Comparison of ENCODE assay signal across 17 cellular contexts in the genomic region with DNA sequence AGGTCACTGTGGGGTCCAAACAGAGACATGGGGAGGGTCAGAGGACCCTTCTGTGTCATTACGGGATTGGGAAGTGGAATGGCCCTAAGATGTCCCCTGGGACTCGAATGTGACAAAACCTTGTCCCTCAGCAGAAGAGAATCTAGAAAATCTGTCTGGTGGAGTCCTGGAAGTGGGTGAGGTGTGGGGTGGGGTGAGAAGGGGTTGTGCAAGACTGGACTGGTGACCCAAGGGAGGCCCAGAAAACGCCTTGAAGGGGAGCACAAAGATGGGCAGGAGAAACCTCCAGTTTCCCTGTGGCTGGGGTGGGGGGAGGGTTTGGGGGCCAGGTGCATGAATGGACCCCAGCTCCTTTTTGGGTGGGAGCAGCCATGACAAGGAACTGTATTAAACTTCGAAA.
"Had no signal": no experiment of that assay in that cellular context is flagged by ENCODE, and none has a peak within 500 bp of the region (broad histone marks: within the 10 kb centered on the region; RNA-seq: fewer than 3 reads in every experiment).

No MANE protein-coding gene starts in this region.

- DNase-seq: effector memory CD4-positive, alpha-beta T cell; foreskin melanocyte; heart right ventricle; hypothalamus; kidney glomerular epithelial cell; mucosa of descending colon; naive thymus-derived CD8-positive, alpha-beta T cell; occipital lobe; stimulated activated CD4-positive, alpha-beta T cell treated with anti-CD3 and anti-CD28 coated beads, Interleukin-4, amount 100 ng/mL, for 1 hour; stimulated activated CD8-positive, alpha-beta memory T cell treated with anti-CD3 and anti-CD28 coated beads, Interleukin-4, amount 100 ng/mL, for 48 hours; stimulated activated naive CD8-positive, alpha-beta T cell treated with anti-CD3 and anti-CD28 coated beads, Interleukin-15, Interleukin-2, amounts not matched to agents 100 U/mL and 50 U/mL, for 24 hours; testis; upper lobe of right lung had no signal

- H3K4me1 Mint-ChIP-seq: naive thymus-derived CD8-positive, alpha-beta T cell; stimulated activated effector memory CD8-positive, alpha-beta T cell treated with anti-CD3 and anti-CD28 coated beads, Interleukin-12 subunit alpha, Interleukin-12 subunit beta, amount 100 ng/mL, for 72 hours had no signal

- H3K27me3 ChIP-seq: heart right ventricle, right atrium auricular region, testis, tibial nerve, upper lobe of right lung, vagina had no signal

- H3K27ac Mint-ChIP-seq: naive thymus-derived CD8-positive, alpha-beta T cell; stimulated activated effector memory CD8-positive, alpha-beta T cell treated with anti-CD3 and anti-CD28 coated beads, Interleukin-12 subunit alpha, Interleukin-12 subunit beta, amount 100 ng/mL, for 72 hours had no signal

- H3K4me1 ChIP-seq: upper lobe of right lung had no signal

- H3K36me3 ChIP-seq: heart right ventricle, right atrium auricular region, tibial nerve, upper lobe of right lung, vagina had no signal

- H3K27ac ChIP-seq: heart right ventricle, testis, tibial nerve, upper lobe of right lung, vagina had no signal

- H3K4me3 ChIP-seq: heart right ventricle, mucosa of descending colon, right atrium auricular region, testis, tibial nerve, upper lobe of right lung, vagina had no signal

- H3K9me3 ChIP-seq: heart right ventricle, mucosa of descending colon, right atrium auricular region, testis, tibial nerve, upper lobe of right lung, vagina had no signal

- ATAC-seq: mucosa of descending colon; naive thymus-derived CD8-positive, alpha-beta T cell; stimulated activated effector memory CD8-positive, alpha-beta T cell treated with anti-CD3 and anti-CD28 coated beads, Interleukin-12 subunit alpha, Interleukin-12 subunit beta, amount 100 ng/mL, for 72 hours; stimulated activated naive CD8-positive, alpha-beta T cell treated with anti-CD3 and anti-CD28 coated beads, Interleukin-15, Interleukin-2, amounts not matched to agents 100 U/mL and 50 U/mL, for 24 hours; upper lobe of right lung had no signal

- H3K9me3 Mint-ChIP-seq: stimulated activated effector memory CD8-positive, alpha-beta T cell treated with anti-CD3 and anti-CD28 coated beads, Interleukin-12 subunit alpha, Interleukin-12 subunit beta, amount 100 ng/mL, for 72 hours had no signal

- H3K4me3 Mint-ChIP-seq: naive thymus-derived CD8-positive, alpha-beta T cell; stimulated activated effector memory CD8-positive, alpha-beta T cell treated with anti-CD3 and anti-CD28 coated beads, Interleukin-12 subunit alpha, Interleukin-12 subunit beta, amount 100 ng/mL, for 72 hours had no signal

- H3K36me3 Mint-ChIP-seq: naive thymus-derived CD8-positive, alpha-beta T cell; stimulated activated effector memory CD8-positive, alpha-beta T cell treated with anti-CD3 and anti-CD28 coated beads, Interleukin-12 subunit alpha, Interleukin-12 subunit beta, amount 100 ng/mL, for 72 hours had no signal
